22 cellular contexts compared by ENCODE assay signal in the genomic region with DNA sequence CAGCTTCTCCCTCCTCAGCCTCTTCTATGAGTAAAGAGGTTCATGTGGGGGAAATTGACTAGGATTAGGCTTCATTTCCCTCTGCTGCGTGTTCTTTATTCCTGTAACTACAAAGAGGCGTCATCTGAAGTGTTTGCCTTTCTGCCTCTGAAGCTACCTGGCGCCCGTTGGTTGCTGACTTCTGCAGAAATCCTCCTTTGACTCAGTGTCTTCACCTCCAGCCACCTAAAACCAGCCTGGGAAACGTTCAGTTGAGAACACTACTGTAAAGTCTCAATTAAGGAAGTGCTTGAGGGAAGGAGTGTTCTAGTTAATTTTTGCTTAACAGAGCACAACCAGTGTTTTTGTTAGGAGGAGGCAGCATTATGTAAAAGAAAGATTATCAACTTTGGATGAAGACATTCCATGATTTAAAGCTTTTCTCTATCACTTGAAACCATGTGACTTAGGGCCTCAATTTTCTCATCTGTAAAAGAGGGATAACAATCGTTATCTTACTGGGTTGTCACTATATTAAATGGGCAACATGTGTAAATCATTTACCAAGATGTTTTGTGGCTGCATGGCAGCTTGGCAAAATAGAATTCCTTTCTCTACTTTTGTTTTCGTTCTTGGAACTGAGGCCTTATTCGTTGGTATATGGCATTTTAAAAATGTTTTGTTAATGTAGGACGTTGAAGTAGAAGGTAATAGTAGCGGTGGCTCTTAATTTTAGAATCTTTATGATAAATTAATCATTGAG.
DNase-seq lines count a peak whose midpoint lies in the region; FAIRE-seq and TF ChIP-seq lines count a peak whose summit lies in the region.
"Had no signal": no experiment of that assay in that cellular context is flagged by ENCODE, and none has a peak within 500 bp of the region (broad histone marks: within the 10 kb centered on the region; RNA-seq: fewer than 3 reads in every experiment).

No MANE protein-coding gene starts in this region.

- no peaks in the 10 kb centered on the region for H3K9me3 ChIP-seq in keratinocyte (ENCODE audit: control insufficient read depth, low read depth, low read length)

- H3K9me3 Mint-ChIP-seq in immature natural killer cell, result peaks cover 0 to 2% (median 0%) of the 10 kb centered on the region in 6 donors
- H3K9me3 Mint-ChIP-seq: activated naive CD4-positive, alpha-beta T cell treated with anti-CD3 and anti-CD28 coated beads, Interleukin-2, amount 50 U/mL, for 24 hours had no signal

- H3K36me3 ChIP-seq in keratinocyte (ENCODE audit: control insufficient read depth in 2 of 2, extremely low read depth in 1 of 2, insufficient read depth in 2 of 2, low read length in 2 of 2), result no peaks in the 10 kb centered on the region
- H3K36me3 ChIP-seq: BLaER1 treated with 17β-estradiol and CSF1 and Interleukin-3, amounts not matched to agents 10 nM and 100 nM had no signal

- no peaks in the 10 kb centered on the region for H3K79me2 ChIP-seq in keratinocyte (ENCODE audit: control insufficient read depth, insufficient read depth, low read length)

- H3K9ac ChIP-seq in keratinocyte (ENCODE audit: control insufficient read depth, extremely low read depth, insufficient read depth, low read length), result no peak overlapping the region
- H3K9ac ChIP-seq: BLaER1 treated with 17β-estradiol and CSF1 and Interleukin-3, amounts not matched to agents 10 nM and 100 nM had no signal

- no peaks in the 10 kb centered on the region for H3K27me3 ChIP-seq in keratinocyte (ENCODE audit: control insufficient read depth, extremely low read depth, insufficient read depth, low read length)
- H3K27me3 ChIP-seq: BLaER1 treated with 17β-estradiol and CSF1 and Interleukin-3, amounts not matched to agents 10 nM and 100 nM had no signal

- peak overlapping the region; percentile 56 for H3K4me2 ChIP-seq in keratinocyte (ENCODE audit: control insufficient read depth, extremely low read depth, insufficient read depth, low read depth, low read length)
- H3K4me2 ChIP-seq: BLaER1 treated with 17β-estradiol and CSF1 and Interleukin-3, amounts not matched to agents 10 nM and 100 nM; PC-9 had no signal

- H3K27ac Mint-ChIP-seq in immature natural killer cell, result no peak overlapping the region
- H3K27ac Mint-ChIP-seq: activated CD4-positive, alpha-beta T cell treated with anti-CD3 and anti-CD28 coated beads, Interleukin-2, amount 10 ng/mL, durations not matched to agents 7 days and 5 days; activated naive CD4-positive, alpha-beta T cell treated with anti-CD3 and anti-CD28 coated beads, Interleukin-2, amount 50 U/mL, for 24 hours; memory B cell; naive thymus-derived CD4-positive, alpha-beta T cell; stimulated activated naive CD8-positive, alpha-beta T cell treated with anti-CD3 and anti-CD28 coated beads, Interleukin-15, Interleukin-2, amounts not matched to agents 100 ng/mL and 50 ng/mL, for 24 hours had no signal

- no peaks in the 10 kb centered on the region for H3K9me1 ChIP-seq in keratinocyte (ENCODE audit: control insufficient read depth, extremely low read depth, insufficient read depth, low read length)

- TF ChIP-seq CTCF in keratinocyte (optimal IDR thresholded peaks at IDR 0.05 in 1 of 3, IDR thresholded peaks at IDR 0.05 in 1 of 3, conservative IDR thresholded peaks at IDR 0.05 in 1 of 3; ENCODE audit: extremely low read depth in 1 of 3, insufficient read depth in 2 of 3, low read length in 3 of 3), result no peak

- H3K36me3 Mint-ChIP-seq in immature natural killer cell, result no peaks in the 10 kb centered on the region

- dilution Hi-C loops in keratinocyte (cut with MboI; ENCODE audit: extremely low pct_ligation_motif_present, low sequenced_read_pairs), result no loop called here

- H3K4me1 Mint-ChIP-seq in immature natural killer cell, result no peaks in the 10 kb centered on the region
- H3K4me1 Mint-ChIP-seq: activated CD4-positive, alpha-beta T cell treated with anti-CD3 and anti-CD28 coated beads, Interleukin-2, amount 10 ng/mL, durations not matched to agents 7 days and 5 days; activated naive CD4-positive, alpha-beta T cell treated with anti-CD3 and anti-CD28 coated beads, Interleukin-2, amount 50 U/mL, for 24 hours; memory B cell; naive thymus-derived CD4-positive, alpha-beta T cell had no signal

- H3K27me3 Mint-ChIP-seq in immature natural killer cell (ENCODE audit: low read depth in 3 of 3), result peaks cover 4 to 9% (median 6%) of the 10 kb centered on the region in 3 donors
- H3K27me3 Mint-ChIP-seq: activated CD4-positive, alpha-beta T cell treated with anti-CD3 and anti-CD28 coated beads, Interleukin-2, amount 10 ng/mL, durations not matched to agents 7 days and 5 days had no signal

- H3K4me1 ChIP-seq in keratinocyte (ENCODE audit: control insufficient read depth, extremely low read depth, insufficient read depth, low read length), result peaks cover 10% of the 10 kb centered on the region

- H3K4me3 Mint-ChIP-seq in immature natural killer cell, result no peak overlapping the region
- H3K4me3 Mint-ChIP-seq: activated CD4-positive, alpha-beta T cell treated with anti-CD3 and anti-CD28 coated beads, Interleukin-2, amount 10 ng/mL, durations not matched to agents 7 days and 5 days; activated naive CD4-positive, alpha-beta T cell treated with anti-CD3 and anti-CD28 coated beads, Interleukin-2, amount 50 U/mL, for 24 hours; memory B cell; naive thymus-derived CD4-positive, alpha-beta T cell; stimulated activated naive CD8-positive, alpha-beta T cell treated with anti-CD3 and anti-CD28 coated beads, Interleukin-15, Interleukin-2, amounts not matched to agents 100 ng/mL and 50 ng/mL, for 24 hours had no signal

- no peak for FAIRE-seq in keratinocyte (lab: Jason Lieb, UNC)
- peak; percentile 69 for FAIRE-seq in urothelium cell line (lab: Jason Lieb, UNC)
- FAIRE-seq: A204.1, GM18507, TTC549 had no signal

- H2AFZ ChIP-seq in keratinocyte (ENCODE audit: control insufficient read depth, low read length), result no peak overlapping the region
- H2AFZ ChIP-seq: PC-9 had no signal

- H3K27ac ChIP-seq in keratinocyte (ENCODE audit: control insufficient read depth, insufficient read depth, low read length), result no peak overlapping the region
- H3K27ac ChIP-seq in caudate nucleus (ENCODE audit: low read depth, low read length), result no peak overlapping the region
- H3K27ac ChIP-seq: BLaER1 treated with 17β-estradiol and CSF1 and Interleukin-3, amounts not matched to agents 10 nM and 100 nM; coronary artery; PC-9 had no signal

- DNase-seq in SKM-1 treated with dmso at 0.1 percent for 144 hours (lab: John Stamatoyannopoulos, UW; ENCODE audit: unreplicated experiment) (peak; percentile 10), SKM-1 (lab: John Stamatoyannopoulos, UW; ENCODE audit: unreplicated experiment) (no peak), NCI-H774 (lab: John Stamatoyannopoulos, UW) (peak; percentile 15), keratinocyte (ENCODE audit: low read depth, low spot score) (no peak), urothelium cell line (ENCODE audit: low spot score) (no peak), immature natural killer cell (no peak), CD1c-positive myeloid dendritic cell (ENCODE audit: extremely low spot score) (no peak), caudate nucleus (lab: John Stamatoyannopoulos, UW) (no peak)
- DNase-seq: activated CD4-positive, alpha-beta T cell treated with anti-CD3 and anti-CD28 coated beads, Interleukin-2, amount 10 ng/mL, durations not matched to agents 7 days and 5 days; DND-41; naive thymus-derived CD4-positive, alpha-beta T cell; NCI-H1105; NCI-H524; PC-9 had no signal

- no peak overlapping the region for H3K4me3 ChIP-seq in keratinocyte (ENCODE audit: control insufficient read depth in 2 of 3, extremely low read depth in 1 of 3, insufficient read depth in 2 of 3, low read depth in 1 of 3, low read length in 3 of 3)
- H3K4me3 ChIP-seq: BLaER1 treated with 17β-estradiol and CSF1 and Interleukin-3, amounts not matched to agents 10 nM and 100 nM; coronary artery; PC-9 had no signal

- H4K20me1 ChIP-seq in keratinocyte (ENCODE audit: control insufficient read depth, extremely low read depth, insufficient read depth, low read length), result no peaks in the 10 kb centered on the region
- H4K20me1 ChIP-seq: BLaER1 treated with 17β-estradiol and CSF1 and Interleukin-3, amounts not matched to agents 10 nM and 100 nM had no signal

Comparison
In these comparisons a context has a peak if more than half of its experiments do, and no peak if none do; other contexts are left out.
1. DNase-seq: peak in SKM-1 treated with dmso at 0.1 percent for 144 hours (single experiment) and NCI-H774 (single experiment); none in SKM-1 (single experiment), keratinocyte (single experiment), urothelium cell line (single experiment), immature natural killer cell (0 of 3), CD1c-positive myeloid dendritic cell (single experiment) and caudate nucleus (0 of 61).